In the genomic region with DNA sequence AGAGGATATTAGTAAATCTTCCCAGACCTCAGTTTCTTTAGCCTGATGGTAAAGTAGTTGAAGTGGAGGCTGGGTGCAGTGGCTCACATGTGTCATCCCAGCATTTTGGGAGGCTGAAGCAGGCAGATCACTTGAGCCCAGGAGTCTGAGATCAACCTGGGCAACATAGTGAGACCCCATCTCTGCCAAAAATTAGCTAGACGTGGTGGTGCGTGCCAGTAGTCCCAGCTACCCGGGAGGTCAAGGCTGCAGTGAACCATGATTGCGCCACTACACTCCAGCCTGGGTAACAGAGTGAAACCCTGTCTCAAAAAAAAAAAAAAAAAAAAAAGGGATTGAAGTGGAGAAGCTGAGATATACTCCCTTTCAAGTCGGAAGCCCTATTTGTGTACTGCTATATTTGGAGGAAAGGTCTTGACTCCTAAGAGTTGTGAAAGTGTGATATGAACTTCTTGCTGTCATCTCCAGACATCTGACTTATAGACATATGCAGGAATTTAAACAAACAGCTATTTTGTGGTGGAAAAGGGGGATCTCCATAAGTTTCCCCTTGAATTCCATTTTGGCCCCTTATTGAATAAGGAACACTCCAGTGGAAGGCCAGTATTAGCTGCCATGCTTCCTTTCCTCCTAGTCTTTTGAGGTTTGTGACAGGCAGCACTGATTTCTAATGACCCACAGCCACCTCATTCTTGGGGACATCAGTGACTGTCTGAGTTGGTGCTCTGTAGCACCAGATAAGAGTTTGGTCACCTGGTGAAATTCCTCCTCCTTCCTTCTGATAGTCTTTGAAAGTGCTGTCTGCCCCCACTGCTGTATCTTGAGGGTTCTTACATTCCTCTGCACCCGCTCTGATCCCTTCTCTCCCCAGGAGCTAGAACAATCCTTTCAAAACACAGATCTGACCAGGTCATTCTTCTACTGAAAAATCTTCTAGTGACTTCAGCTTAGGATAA, we compare ENCODE assay signal across 1 cellular context.
TF ChIP-seq lines count a peak whose summit lies in the region.

No MANE protein-coding gene starts in this region.

TF ChIP-seq in endothelial cell of umbilical vein, 7 proteins besides CTCF, POLR2A, EP300 and RAD21 (continued from another document):
- no peak for TF ChIP-seq EZH2 (IDR thresholded peaks at IDR 0.05; ENCODE audit: borderline replicate concordance, low read depth, low read length, severe bottlenecking)
- no peak for TF ChIP-seq POLR2AphosphoS5 (IDR thresholded peaks at IDR 0.05; ENCODE audit: insufficient read depth, low read depth, low read length)
- no peak for TF ChIP-seq JUN (IDR thresholded peaks at IDR 0.05; ENCODE audit: borderline replicate concordance, insufficient read depth, insufficient read length, low read depth)
- no peak for TF ChIP-seq MYC (IDR thresholded peaks at IDR 0.05; ENCODE audit: low read depth, low read length)
- TF ChIP-seq, protein P1, sequence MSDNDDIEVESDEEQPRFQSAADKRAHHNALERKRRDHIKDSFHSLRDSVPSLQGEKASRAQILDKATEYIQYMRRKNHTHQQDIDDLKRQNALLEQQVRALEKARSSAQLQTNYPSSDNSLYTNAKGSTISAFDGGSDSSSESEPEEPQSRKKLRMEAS (IDR thresholded peaks at IDR 0.05; ENCODE audit: insufficient read depth, insufficient read length): no peak
- no peak for TF ChIP-seq GATA2 (IDR thresholded peaks at IDR 0.05; ENCODE audit: insufficient read depth, insufficient read length, low read depth, low read length)
